Comparison of ENCODE assay signal across 1 cellular context in the genomic region with DNA sequence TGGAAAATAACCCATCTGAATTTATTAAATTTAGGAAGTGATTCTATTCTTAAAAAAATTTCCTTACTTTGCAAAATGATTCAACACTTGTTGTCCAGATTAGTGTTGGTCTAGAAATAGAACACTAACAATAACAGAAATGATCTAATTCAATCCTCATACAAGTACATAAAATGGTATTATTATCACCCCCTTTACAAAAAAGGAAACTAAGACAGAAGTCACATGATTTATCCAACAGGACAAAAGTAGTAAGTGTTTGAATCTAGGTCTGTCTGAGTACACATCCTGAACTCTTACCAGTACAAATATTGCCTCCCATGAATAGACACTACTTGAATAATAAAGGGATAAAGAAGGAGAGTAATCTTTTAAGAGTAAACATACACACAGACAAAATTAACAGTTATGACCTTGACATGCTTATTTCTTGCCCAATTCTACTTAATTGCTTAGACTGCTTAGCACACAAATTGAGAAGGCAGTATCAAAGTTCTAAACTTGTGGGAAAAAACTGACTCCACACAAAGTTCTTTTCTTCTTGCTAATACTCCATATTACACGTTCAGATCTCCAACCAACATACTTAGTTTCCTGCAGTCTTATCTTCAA.
A peak's percentile ranks its signal among the peaks of the same experiment; 100 is the strongest.
TF ChIP-seq lines count a peak whose summit lies in the region.

No MANE protein-coding gene starts in this region.

TF ChIP-seq in HepG2, 621 proteins besides CTCF, POLR2A, EP300 and RAD21 (continued from another document and continues in another):
- TF ChIP-seq, protein P1, sequence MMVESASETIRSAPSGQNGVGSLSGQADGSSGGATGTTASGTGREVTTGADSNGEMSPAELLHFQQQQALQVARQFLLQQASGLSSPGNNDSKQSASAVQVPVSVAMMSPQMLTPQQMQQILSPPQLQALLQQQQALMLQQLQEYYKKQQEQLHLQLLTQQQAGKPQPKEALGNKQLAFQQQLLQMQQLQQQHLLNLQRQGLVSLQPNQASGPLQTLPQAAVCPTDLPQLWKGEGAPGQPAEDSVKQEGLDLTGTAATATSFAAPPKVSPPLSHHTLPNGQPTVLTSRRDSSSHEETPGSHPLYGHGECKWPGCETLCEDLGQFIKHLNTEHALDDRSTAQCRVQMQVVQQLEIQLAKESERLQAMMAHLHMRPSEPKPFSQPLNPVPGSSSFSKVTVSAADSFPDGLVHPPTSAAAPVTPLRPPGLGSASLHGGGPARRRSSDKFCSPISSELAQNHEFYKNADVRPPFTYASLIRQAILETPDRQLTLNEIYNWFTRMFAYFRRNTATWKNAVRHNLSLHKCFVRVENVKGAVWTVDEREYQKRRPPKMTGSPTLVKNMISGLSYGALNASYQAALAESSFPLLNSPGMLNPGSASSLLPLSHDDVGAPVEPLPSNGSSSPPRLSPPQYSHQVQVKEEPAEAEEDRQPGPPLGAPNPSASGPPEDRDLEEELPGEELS (CRISPR knock-in tag; IDR thresholded peaks at IDR 0.05): 0 out of 2 replicates have a peak, but pooled peaks have one; percentile 13
- TF ChIP-seq GABPB1 (CRISPR knock-in tag; IDR thresholded peaks at IDR 0.05) (no peak), ZNF605 (CRISPR knock-in tag; IDR thresholded peaks at IDR 0.05) (no peak), POLR2AphosphoS5 (IDR thresholded peaks at IDR 0.05; ENCODE audit: low read depth, low read length) (no peak), ZNF558 (CRISPR knock-in tag; IDR thresholded peaks at IDR 0.05; ENCODE audit: borderline replicate concordance) (no peak), STAG1 (CRISPR knock-in tag; IDR thresholded peaks at IDR 0.05) (no peak), ZMYM4 (CRISPR knock-in tag; IDR thresholded peaks at IDR 0.05) (no peak), ZNF709 (CRISPR knock-in tag; IDR thresholded peaks at IDR 0.05) (no peak), ZNF878 (CRISPR knock-in tag; IDR thresholded peaks at IDR 0.05) (no peak), THAP11 (CRISPR knock-in tag; IDR thresholded peaks at IDR 0.05) (no peak), PHF21A (CRISPR knock-in tag; IDR thresholded peaks at IDR 0.05) (no peak), RNF2 (conservative IDR thresholded peaks at IDR 0.05; ENCODE audit: low read depth) (no peak), GATAD1 (CRISPR knock-in tag; IDR thresholded peaks at IDR 0.05) (no peak), HOXA9 (CRISPR knock-in tag; IDR thresholded peaks at IDR 0.05; ENCODE audit: borderline replicate concordance) (no peak), PLRG1 (conservative IDR thresholded peaks at IDR 0.05) (no peak), SOX5 (CRISPR knock-in tag; IDR thresholded peaks at IDR 0.05; ENCODE audit: borderline replicate concordance) (peak; percentile 25; the same call in 1 of the 2 replicates), MTF2 (CRISPR knock-in tag; IDR thresholded peaks at IDR 0.05; ENCODE audit: borderline replicate concordance) (no peak), FOXM1 (CRISPR knock-in tag; IDR thresholded peaks at IDR 0.05) (no peak), NFE2L1 (CRISPR knock-in tag; IDR thresholded peaks at IDR 0.05; ENCODE audit: borderline replicate concordance) (no peak), ZNF782 (CRISPR knock-in tag; IDR thresholded peaks at IDR 0.05; ENCODE audit: borderline replicate concordance) (no peak), ZNF616 (CRISPR knock-in tag; IDR thresholded peaks at IDR 0.05; ENCODE audit: low read depth) (no peak), DR1 (CRISPR knock-in tag; IDR thresholded peaks at IDR 0.05) (no peak), PAWR (CRISPR knock-in tag; IDR thresholded peaks at IDR 0.05; ENCODE audit: borderline replicate concordance) (no peak), CC2D1A (CRISPR knock-in tag; IDR thresholded peaks at IDR 0.05) (no peak), KAT2B (IDR thresholded peaks at IDR 0.05; ENCODE audit: borderline replicate concordance, low read depth, low read length) (no peak), ESRRA (CRISPR knock-in tag; IDR thresholded peaks at IDR 0.05; ENCODE audit: low read depth) (no peak)
- TF ChIP-seq, protein P2, sequence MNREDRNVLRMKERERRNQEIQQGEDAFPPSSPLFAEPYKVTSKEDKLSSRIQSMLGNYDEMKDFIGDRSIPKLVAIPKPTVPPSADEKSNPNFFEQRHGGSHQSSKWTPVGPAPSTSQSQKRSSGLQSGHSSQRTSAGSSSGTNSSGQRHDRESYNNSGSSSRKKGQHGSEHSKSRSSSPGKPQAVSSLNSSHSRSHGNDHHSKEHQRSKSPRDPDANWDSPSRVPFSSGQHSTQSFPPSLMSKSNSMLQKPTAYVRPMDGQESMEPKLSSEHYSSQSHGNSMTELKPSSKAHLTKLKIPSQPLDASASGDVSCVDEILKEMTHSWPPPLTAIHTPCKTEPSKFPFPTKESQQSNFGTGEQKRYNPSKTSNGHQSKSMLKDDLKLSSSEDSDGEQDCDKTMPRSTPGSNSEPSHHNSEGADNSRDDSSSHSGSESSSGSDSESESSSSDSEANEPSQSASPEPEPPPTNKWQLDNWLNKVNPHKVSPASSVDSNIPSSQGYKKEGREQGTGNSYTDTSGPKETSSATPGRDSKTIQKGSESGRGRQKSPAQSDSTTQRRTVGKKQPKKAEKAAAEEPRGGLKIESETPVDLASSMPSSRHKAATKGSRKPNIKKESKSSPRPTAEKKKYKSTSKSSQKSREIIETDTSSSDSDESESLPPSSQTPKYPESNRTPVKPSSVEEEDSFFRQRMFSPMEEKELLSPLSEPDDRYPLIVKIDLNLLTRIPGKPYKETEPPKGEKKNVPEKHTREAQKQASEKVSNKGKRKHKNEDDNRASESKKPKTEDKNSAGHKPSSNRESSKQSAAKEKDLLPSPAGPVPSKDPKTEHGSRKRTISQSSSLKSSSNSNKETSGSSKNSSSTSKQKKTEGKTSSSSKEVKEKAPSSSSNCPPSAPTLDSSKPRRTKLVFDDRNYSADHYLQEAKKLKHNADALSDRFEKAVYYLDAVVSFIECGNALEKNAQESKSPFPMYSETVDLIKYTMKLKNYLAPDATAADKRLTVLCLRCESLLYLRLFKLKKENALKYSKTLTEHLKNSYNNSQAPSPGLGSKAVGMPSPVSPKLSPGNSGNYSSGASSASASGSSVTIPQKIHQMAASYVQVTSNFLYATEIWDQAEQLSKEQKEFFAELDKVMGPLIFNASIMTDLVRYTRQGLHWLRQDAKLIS (CRISPR knock-in tag; IDR thresholded peaks at IDR 0.05): no peak
- TF ChIP-seq, protein P3, sequence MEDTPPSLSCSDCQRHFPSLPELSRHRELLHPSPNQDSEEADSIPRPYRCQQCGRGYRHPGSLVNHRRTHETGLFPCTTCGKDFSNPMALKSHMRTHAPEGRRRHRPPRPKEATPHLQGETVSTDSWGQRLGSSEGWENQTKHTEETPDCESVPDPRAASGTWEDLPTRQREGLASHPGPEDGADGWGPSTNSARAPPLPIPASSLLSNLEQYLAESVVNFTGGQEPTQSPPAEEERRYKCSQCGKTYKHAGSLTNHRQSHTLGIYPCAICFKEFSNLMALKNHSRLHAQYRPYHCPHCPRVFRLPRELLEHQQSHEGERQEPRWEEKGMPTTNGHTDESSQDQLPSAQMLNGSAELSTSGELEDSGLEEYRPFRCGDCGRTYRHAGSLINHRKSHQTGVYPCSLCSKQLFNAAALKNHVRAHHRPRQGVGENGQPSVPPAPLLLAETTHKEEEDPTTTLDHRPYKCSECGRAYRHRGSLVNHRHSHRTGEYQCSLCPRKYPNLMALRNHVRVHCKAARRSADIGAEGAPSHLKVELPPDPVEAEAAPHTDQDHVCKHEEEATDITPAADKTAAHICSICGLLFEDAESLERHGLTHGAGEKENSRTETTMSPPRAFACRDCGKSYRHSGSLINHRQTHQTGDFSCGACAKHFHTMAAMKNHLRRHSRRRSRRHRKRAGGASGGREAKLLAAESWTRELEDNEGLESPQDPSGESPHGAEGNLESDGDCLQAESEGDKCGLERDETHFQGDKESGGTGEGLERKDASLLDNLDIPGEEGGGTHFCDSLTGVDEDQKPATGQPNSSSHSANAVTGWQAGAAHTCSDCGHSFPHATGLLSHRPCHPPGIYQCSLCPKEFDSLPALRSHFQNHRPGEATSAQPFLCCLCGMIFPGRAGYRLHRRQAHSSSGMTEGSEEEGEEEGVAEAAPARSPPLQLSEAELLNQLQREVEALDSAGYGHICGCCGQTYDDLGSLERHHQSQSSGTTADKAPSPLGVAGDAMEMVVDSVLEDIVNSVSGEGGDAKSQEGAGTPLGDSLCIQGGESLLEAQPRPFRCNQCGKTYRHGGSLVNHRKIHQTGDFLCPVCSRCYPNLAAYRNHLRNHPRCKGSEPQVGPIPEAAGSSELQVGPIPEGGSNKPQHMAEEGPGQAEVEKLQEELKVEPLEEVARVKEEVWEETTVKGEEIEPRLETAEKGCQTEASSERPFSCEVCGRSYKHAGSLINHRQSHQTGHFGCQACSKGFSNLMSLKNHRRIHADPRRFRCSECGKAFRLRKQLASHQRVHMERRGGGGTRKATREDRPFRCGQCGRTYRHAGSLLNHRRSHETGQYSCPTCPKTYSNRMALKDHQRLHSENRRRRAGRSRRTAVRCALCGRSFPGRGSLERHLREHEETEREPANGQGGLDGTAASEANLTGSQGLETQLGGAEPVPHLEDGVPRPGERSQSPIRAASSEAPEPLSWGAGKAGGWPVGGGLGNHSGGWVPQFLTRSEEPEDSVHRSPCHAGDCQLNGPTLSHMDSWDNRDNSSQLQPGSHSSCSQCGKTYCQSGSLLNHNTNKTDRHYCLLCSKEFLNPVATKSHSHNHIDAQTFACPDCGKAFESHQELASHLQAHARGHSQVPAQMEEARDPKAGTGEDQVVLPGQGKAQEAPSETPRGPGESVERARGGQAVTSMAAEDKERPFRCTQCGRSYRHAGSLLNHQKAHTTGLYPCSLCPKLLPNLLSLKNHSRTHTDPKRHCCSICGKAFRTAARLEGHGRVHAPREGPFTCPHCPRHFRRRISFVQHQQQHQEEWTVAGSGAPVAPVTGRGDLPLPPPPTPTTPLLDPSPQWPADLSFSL (CRISPR knock-in tag; IDR thresholded peaks at IDR 0.05): no peak
- TF ChIP-seq, protein P4, sequence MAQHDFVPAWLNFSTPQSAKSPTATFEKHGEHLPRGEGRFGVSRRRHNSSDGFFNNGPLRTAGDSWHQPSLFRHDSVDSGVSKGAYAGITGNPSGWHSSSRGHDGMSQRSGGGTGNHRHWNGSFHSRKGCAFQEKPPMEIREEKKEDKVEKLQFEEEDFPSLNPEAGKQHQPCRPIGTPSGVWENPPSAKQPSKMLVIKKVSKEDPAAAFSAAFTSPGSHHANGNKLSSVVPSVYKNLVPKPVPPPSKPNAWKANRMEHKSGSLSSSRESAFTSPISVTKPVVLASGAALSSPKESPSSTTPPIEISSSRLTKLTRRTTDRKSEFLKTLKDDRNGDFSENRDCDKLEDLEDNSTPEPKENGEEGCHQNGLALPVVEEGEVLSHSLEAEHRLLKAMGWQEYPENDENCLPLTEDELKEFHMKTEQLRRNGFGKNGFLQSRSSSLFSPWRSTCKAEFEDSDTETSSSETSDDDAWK (CRISPR knock-in tag; IDR thresholded peaks at IDR 0.05): no peak
- TF ChIP-seq, protein P5, sequence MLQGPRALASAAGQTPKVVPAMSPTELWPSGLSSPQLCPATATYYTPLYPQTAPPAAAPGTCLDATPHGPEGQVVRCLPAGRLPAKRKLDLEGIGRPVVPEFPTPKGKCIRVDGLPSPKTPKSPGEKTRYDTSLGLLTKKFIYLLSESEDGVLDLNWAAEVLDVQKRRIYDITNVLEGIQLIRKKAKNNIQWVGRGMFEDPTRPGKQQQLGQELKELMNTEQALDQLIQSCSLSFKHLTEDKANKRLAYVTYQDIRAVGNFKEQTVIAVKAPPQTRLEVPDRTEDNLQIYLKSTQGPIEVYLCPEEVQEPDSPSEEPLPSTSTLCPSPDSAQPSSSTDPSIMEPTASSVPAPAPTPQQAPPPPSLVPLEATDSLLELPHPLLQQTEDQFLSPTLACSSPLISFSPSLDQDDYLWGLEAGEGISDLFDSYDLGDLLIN (CRISPR knock-in tag; IDR thresholded peaks at IDR 0.05; ENCODE audit: borderline replicate concordance): no peak
- TF ChIP-seq, protein P6, sequence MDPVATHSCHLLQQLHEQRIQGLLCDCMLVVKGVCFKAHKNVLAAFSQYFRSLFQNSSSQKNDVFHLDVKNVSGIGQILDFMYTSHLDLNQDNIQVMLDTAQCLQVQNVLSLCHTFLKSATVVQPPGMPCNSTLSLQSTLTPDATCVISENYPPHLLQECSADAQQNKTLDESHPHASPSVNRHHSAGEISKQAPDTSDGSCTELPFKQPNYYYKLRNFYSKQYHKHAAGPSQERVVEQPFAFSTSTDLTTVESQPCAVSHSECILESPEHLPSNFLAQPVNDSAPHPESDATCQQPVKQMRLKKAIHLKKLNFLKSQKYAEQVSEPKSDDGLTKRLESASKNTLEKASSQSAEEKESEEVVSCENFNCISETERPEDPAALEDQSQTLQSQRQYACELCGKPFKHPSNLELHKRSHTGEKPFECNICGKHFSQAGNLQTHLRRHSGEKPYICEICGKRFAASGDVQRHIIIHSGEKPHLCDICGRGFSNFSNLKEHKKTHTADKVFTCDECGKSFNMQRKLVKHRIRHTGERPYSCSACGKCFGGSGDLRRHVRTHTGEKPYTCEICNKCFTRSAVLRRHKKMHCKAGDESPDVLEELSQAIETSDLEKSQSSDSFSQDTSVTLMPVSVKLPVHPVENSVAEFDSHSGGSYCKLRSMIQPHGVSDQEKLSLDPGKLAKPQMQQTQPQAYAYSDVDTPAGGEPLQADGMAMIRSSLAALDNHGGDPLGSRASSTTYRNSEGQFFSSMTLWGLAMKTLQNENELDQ (CRISPR knock-in tag; IDR thresholded peaks at IDR 0.05; ENCODE audit: borderline replicate concordance): no peak
- TF ChIP-seq, protein P7, sequence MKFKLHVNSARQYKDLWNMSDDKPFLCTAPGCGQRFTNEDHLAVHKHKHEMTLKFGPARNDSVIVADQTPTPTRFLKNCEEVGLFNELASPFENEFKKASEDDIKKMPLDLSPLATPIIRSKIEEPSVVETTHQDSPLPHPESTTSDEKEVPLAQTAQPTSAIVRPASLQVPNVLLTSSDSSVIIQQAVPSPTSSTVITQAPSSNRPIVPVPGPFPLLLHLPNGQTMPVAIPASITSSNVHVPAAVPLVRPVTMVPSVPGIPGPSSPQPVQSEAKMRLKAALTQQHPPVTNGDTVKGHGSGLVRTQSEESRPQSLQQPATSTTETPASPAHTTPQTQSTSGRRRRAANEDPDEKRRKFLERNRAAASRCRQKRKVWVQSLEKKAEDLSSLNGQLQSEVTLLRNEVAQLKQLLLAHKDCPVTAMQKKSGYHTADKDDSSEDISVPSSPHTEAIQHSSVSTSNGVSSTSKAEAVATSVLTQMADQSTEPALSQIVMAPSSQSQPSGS (CRISPR knock-in tag; IDR thresholded peaks at IDR 0.05): no peak
- TF ChIP-seq, protein P8, sequence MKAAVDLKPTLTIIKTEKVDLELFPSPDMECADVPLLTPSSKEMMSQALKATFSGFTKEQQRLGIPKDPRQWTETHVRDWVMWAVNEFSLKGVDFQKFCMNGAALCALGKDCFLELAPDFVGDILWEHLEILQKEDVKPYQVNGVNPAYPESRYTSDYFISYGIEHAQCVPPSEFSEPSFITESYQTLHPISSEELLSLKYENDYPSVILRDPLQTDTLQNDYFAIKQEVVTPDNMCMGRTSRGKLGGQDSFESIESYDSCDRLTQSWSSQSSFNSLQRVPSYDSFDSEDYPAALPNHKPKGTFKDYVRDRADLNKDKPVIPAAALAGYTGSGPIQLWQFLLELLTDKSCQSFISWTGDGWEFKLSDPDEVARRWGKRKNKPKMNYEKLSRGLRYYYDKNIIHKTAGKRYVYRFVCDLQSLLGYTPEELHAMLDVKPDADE (CRISPR knock-in tag; IDR thresholded peaks at IDR 0.05): no peak
- TF ChIP-seq, protein P9, sequence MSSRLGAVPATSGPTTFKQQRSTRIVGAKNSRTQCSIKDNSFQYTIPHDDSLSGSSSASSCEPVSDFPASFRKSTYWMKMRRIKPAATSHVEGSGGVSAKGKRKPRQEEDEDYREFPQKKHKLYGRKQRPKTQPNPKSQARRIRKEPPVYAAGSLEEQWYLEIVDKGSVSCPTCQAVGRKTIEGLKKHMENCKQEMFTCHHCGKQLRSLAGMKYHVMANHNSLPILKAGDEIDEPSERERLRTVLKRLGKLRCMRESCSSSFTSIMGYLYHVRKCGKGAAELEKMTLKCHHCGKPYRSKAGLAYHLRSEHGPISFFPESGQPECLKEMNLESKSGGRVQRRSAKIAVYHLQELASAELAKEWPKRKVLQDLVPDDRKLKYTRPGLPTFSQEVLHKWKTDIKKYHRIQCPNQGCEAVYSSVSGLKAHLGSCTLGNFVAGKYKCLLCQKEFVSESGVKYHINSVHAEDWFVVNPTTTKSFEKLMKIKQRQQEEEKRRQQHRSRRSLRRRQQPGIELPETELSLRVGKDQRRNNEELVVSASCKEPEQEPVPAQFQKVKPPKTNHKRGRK (CRISPR knock-in tag; IDR thresholded peaks at IDR 0.05): no peak
